Comparison of ENCODE assay signal across 1 cellular context in the genomic region with DNA sequence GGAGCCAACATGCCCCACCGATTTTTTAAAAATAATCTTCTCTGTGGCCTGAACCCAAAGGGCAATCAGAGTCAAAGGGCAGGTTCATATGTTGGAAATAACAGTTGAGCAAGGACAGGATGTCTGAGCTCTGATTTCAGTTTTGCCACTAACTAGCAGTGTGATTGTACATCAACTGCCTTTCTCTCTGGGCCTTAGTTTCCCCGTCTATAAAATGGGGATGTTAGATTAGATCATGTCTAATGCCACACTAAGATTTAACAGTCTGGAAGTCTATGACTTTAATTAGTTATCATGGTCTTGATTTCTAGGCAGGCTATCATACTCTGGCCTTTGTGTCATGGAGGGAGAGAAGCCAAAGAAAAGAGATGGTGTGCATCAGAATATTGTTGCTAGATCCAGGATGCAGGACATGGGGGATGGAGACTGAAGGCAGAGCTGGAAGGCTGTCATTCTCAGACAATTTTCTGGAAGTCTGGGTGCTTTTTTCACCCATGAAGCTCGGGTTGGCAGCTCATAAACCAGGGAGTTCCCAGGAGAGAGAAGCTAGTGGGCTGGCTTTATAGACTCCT.
TF ChIP-seq lines count a peak whose summit lies in the region.

No MANE protein-coding gene starts in this region.

TF ChIP-seq in neural cell, 6 proteins besides CTCF, POLR2A, EP300 and RAD21:
- TF ChIP-seq TAF1 (IDR thresholded peaks at IDR 0.05; ENCODE audit: low read depth) (no peak), EZH2 (IDR thresholded peaks at IDR 0.05; ENCODE audit: borderline replicate concordance, insufficient read depth, low read length, poor library complexity, severe bottlenecking) (no peak), SMC3 (conservative IDR thresholded peaks at IDR 0.05; ENCODE audit: poor library complexity) (no peak), POLR2AphosphoS5 (IDR thresholded peaks at IDR 0.05) (no peak), MXI1 (conservative IDR thresholded peaks at IDR 0.05; ENCODE audit: poor library complexity, severe bottlenecking) (no peak)
- TF ChIP-seq, protein P1, sequence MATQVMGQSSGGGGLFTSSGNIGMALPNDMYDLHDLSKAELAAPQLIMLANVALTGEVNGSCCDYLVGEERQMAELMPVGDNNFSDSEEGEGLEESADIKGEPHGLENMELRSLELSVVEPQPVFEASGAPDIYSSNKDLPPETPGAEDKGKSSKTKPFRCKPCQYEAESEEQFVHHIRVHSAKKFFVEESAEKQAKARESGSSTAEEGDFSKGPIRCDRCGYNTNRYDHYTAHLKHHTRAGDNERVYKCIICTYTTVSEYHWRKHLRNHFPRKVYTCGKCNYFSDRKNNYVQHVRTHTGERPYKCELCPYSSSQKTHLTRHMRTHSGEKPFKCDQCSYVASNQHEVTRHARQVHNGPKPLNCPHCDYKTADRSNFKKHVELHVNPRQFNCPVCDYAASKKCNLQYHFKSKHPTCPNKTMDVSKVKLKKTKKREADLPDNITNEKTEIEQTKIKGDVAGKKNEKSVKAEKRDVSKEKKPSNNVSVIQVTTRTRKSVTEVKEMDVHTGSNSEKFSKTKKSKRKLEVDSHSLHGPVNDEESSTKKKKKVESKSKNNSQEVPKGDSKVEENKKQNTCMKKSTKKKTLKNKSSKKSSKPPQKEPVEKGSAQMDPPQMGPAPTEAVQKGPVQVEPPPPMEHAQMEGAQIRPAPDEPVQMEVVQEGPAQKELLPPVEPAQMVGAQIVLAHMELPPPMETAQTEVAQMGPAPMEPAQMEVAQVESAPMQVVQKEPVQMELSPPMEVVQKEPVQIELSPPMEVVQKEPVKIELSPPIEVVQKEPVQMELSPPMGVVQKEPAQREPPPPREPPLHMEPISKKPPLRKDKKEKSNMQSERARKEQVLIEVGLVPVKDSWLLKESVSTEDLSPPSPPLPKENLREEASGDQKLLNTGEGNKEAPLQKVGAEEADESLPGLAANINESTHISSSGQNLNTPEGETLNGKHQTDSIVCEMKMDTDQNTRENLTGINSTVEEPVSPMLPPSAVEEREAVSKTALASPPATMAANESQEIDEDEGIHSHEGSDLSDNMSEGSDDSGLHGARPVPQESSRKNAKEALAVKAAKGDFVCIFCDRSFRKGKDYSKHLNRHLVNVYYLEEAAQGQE (IDR thresholded peaks at IDR 0.05; ENCODE audit: borderline replicate concordance), result no peak
